1 cellular context compared by ENCODE assay signal in genomic region chr10:113019692-113020424, GRCh38.
TF ChIP-seq lines count a peak whose summit lies in the region.

No MANE protein-coding gene starts in this region.

TF ChIP-seq in HepG2, 621 proteins besides CTCF, POLR2A, EP300 and RAD21 (continued from another document):
- TF ChIP-seq ESRRA (CRISPR knock-in tag; IDR thresholded peaks at IDR 0.05; ENCODE audit: low read depth): 0 out of 2 replicates have a peak, but pooled peaks have one; percentile 49
- no peak for TF ChIP-seq USF2 (IDR thresholded peaks at IDR 0.05; ENCODE audit: low read depth, low read length)
- TF ChIP-seq USF2 (CRISPR knock-in tag; IDR thresholded peaks at IDR 0.05; ENCODE audit: borderline replicate concordance): peak; percentile 51; the same call in 1 of the 2 replicates
- peak; percentile 60; the same call in 1 of the 2 replicates for TF ChIP-seq GFI1 (CRISPR knock-in tag; IDR thresholded peaks at IDR 0.05; ENCODE audit: borderline replicate concordance)
- TF ChIP-seq RFXAP (CRISPR knock-in tag; IDR thresholded peaks at IDR 0.05; ENCODE audit: borderline replicate concordance): 0 out of 2 replicates have a peak, but pooled peaks have one; percentile 44
- peak; percentile 14; the same call in 1 of the 2 replicates for TF ChIP-seq ELF1 (CRISPR knock-in tag; IDR thresholded peaks at IDR 0.05)
- TF ChIP-seq ARID5B (CRISPR knock-in tag; IDR thresholded peaks at IDR 0.05): peak; percentile 85
- no peak for TF ChIP-seq SNAPC4 (CRISPR knock-in tag; IDR thresholded peaks at IDR 0.05)
- TF ChIP-seq HOXA5 (CRISPR knock-in tag; IDR thresholded peaks at IDR 0.05): no peak
- TF ChIP-seq REST (IDR thresholded peaks at IDR 0.05; ENCODE audit: borderline replicate concordance in 1 of 2, low read depth in 1 of 2, low read length in 2 of 2): peak in 1 of 2 experiments; percentile 20; a peak in 1 of 4 replicates
- TF ChIP-seq ZNF280B (CRISPR knock-in tag; IDR thresholded peaks at IDR 0.05; ENCODE audit: borderline replicate concordance): no peak
- peak; percentile 73 for TF ChIP-seq ZNF264 (CRISPR knock-in tag; IDR thresholded peaks at IDR 0.05)
- peak; percentile 95 for TF ChIP-seq PPARG (CRISPR knock-in tag; conservative IDR thresholded peaks at IDR 0.05)
- TF ChIP-seq ZSCAN12 (CRISPR knock-in tag; IDR thresholded peaks at IDR 0.05): no peak
- peak; percentile 67 to 72 for TF ChIP-seq NR2F1 (CRISPR knock-in tag; IDR thresholded peaks at IDR 0.05)
- TF ChIP-seq ZNF691 (CRISPR knock-in tag; IDR thresholded peaks at IDR 0.05; ENCODE audit: borderline replicate concordance, low read depth): 0 out of 2 replicates have a peak, but pooled peaks have one; percentile 37
- TF ChIP-seq TEAD3 (CRISPR knock-in tag; optimal IDR thresholded peaks at IDR 0.05; ENCODE audit: borderline replicate concordance): peak; percentile 62
- peak; percentile 91 for TF ChIP-seq NCOR1 (IDR thresholded peaks at IDR 0.05; ENCODE audit: borderline replicate concordance, low read length)
- TF ChIP-seq BRCA1 (CRISPR knock-in tag; IDR thresholded peaks at IDR 0.05): peak; percentile 32; the same call in 1 of the 2 replicates
- TF ChIP-seq NR2C2 (CRISPR knock-in tag; IDR thresholded peaks at IDR 0.05; ENCODE audit: borderline replicate concordance): peak; percentile 74
- no peak for TF ChIP-seq ATF3 (CRISPR knock-in tag; IDR thresholded peaks at IDR 0.05)
- peak; percentile 76 for TF ChIP-seq ISL2 (CRISPR knock-in tag; IDR thresholded peaks at IDR 0.05)
- TF ChIP-seq FOXA3 (CRISPR knock-in tag; IDR thresholded peaks at IDR 0.05): peak; percentile 72
TF ChIP-seq in HepG2: peak in this region for 118.
